8 cellular contexts compared by ENCODE assay signal in genomic region chr21:45152265-45152746, GRCh38.
DNase-seq lines count a peak whose midpoint lies in the region; ATAC-seq and TF ChIP-seq lines count a peak whose summit lies in the region.

No MANE protein-coding gene starts in this region.

- POLR2A ChIA-PET in IMR-90 (lab: Charles Lee; ENCODE audit: unreplicated experiment) = no interaction called here

- no peak overlapping the region for H2BK15ac ChIP-seq in IMR-90 (ENCODE audit: low read depth, low read length)

- peak; percentile 28; the same call in 1 of the 2 replicates for TF ChIP-seq RAD21 in IMR-90 (IDR thresholded peaks at IDR 0.05; ENCODE audit: low read length)

- BruUV-seq in IMR-90 (replicated peaks; lab: Mats Ljungman, UMichigan) = no TSS peak

- H3K4me1 ChIP-seq in IMR-90 (ENCODE audit: control insufficient read depth, insufficient read depth, low read length) = peaks cover 20% of the 10 kb centered on the region

- no peak for TF ChIP-seq POLR2A in IMR-90 (IDR thresholded peaks at IDR 0.05; ENCODE audit: low read depth, low read length)

- no peak overlapping the region for H2BK5ac ChIP-seq in IMR-90 (ENCODE audit: low read depth, low read length, poor library complexity, severe bottlenecking)

- peak overlapping the region; percentile 63 for H3K4me3 Mint-ChIP-seq in natural killer cell treated with Interleukin-12 subunit alpha and Interleukin-12 subunit beta and Interleukin-15 and Interleukin-18, amount 100 ng/mL, for 72 hours
- H3K4me3 Mint-ChIP-seq in stimulated activated naive CD8-positive, alpha-beta T cell treated with anti-CD3 and anti-CD28 coated beads, Interleukin-15, Interleukin-2, amounts not matched to agents 100 ng/mL and 50 ng/mL, for 24 hours = peak overlapping the region; percentile 76

- no peak overlapping the region for H2AK5ac ChIP-seq in IMR-90 (ENCODE audit: low read depth, low read length)

- H3K36me3 ChIP-seq in IMR-90 (ENCODE audit: control insufficient read depth, insufficient read depth, low read length) = peaks cover 51% of the 10 kb centered on the region

- H3K4me2 ChIP-seq in IMR-90 (ENCODE audit: low read depth, low read length) = no peak overlapping the region

- 53% methylated on average over 8 of the region's 24 CpGs; no CpG with 5 or more reads in 1 of the 2 experiments for WGBS in IMR-90 (ENCODE audit: extremely low coverage in 2 of 2, insufficient read length in 1 of 2), 2 experiments

- no peak overlapping the region for H3K9ac ChIP-seq in IMR-90 (ENCODE audit: low read depth, low read length)

- H2BK20ac ChIP-seq in IMR-90 (ENCODE audit: low read depth, low read length) = no peak overlapping the region

- peaks cover 26% of the 10 kb centered on the region for H3K9me1 ChIP-seq in IMR-90 (ENCODE audit: insufficient read depth, low read length)

- H3K27me3 Mint-ChIP-seq in natural killer cell treated with Interleukin-12 subunit alpha and Interleukin-12 subunit beta and Interleukin-15 and Interleukin-18, amount 100 ng/mL, for 72 hours = no peaks in the 10 kb centered on the region
- no peaks in the 10 kb centered on the region for H3K27me3 Mint-ChIP-seq in stimulated activated naive CD8-positive, alpha-beta T cell treated with anti-CD3 and anti-CD28 coated beads, Interleukin-15, Interleukin-2, amounts not matched to agents 100 ng/mL and 50 ng/mL, for 24 hours

- no peak overlapping the region for H3K18ac ChIP-seq in IMR-90 (ENCODE audit: low read depth, low read length)

- no peaks in the 10 kb centered on the region for H3K27me3 ChIP-seq in IMR-90 (ENCODE audit: control insufficient read depth, insufficient read depth, low read length)

- H3K23ac ChIP-seq in IMR-90 (ENCODE audit: low read depth, low read length) = no peak overlapping the region

- peaks cover 41 to 84% of the 10 kb centered on the region in 2 experiments for H3K79me1 ChIP-seq in IMR-90 (ENCODE audit: low read depth in 1 of 2, low read length in 2 of 2)

- no peak overlapping the region for H4K91ac ChIP-seq in IMR-90 (ENCODE audit: insufficient read depth, low read depth, low read length)

- H4K20me1 ChIP-seq in IMR-90 (ENCODE audit: insufficient read depth, low read length) = peaks cover 82% of the 10 kb centered on the region

- in situ Hi-C loops in IMR-90 (cut with MboI; ENCODE audit: low sequenced_read_pairs) = no loop called here

- ATAC-seq in IMR-90 (ENCODE audit: low read depth) (no peak), HG02623 (IDR thresholded peaks at IDR 0.05; ENCODE audit: unreplicated experiment) (no peak)
- ATAC-seq in natural killer cell treated with Interleukin-12 subunit alpha and Interleukin-12 subunit beta and Interleukin-15 and Interleukin-18, amount 100 ng/mL, for 72 hours = peak; percentile 92 to 94

- peak overlapping the region; percentile 14; the same call in 1 of the 2 replicates for H3K4ac ChIP-seq in IMR-90 (ENCODE audit: low read depth, low read length)

- H3K9me3 ChIP-seq in IMR-90 (ENCODE audit: control insufficient read depth, insufficient read depth, low read length) = no peaks in the 10 kb centered on the region

- H3K36me3 Mint-ChIP-seq in natural killer cell treated with Interleukin-12 subunit alpha and Interleukin-12 subunit beta and Interleukin-15 and Interleukin-18, amount 100 ng/mL, for 72 hours = no peaks in the 10 kb centered on the region
- peaks cover 27% of the 10 kb centered on the region for H3K36me3 Mint-ChIP-seq in stimulated activated naive CD8-positive, alpha-beta T cell treated with anti-CD3 and anti-CD28 coated beads, Interleukin-15, Interleukin-2, amounts not matched to agents 100 ng/mL and 50 ng/mL, for 24 hours (ENCODE audit: low read depth)

- H4K5ac ChIP-seq in IMR-90 (ENCODE audit: low read depth, low read length) = no peak overlapping the region

- dilution Hi-C loops in IMR-90 (cut with HindIII; ENCODE audit: low sequenced_read_pairs, unreplicated experiment) = no loop called here

- no peak overlapping the region for H2AK9ac ChIP-seq in IMR-90 (replicated peaks; ENCODE audit: low read depth, low read length, poor library complexity)

- no peak overlapping the region for H3K4me3 ChIP-seq in IMR-90 (ENCODE audit: insufficient read depth, low read depth, low read length)

- 0 out of 2 replicates have a peak, but pooled peaks have one; percentile 6 for TF ChIP-seq CTCF in IMR-90 (conservative IDR thresholded peaks at IDR 0.05; ENCODE audit: low read depth, low read length)

- peaks cover 4% of the 10 kb centered on the region for H3K9me3 Mint-ChIP-seq in natural killer cell treated with Interleukin-12 subunit alpha and Interleukin-12 subunit beta and Interleukin-15 and Interleukin-18, amount 100 ng/mL, for 72 hours
- no peaks in the 10 kb centered on the region for H3K9me3 Mint-ChIP-seq in stimulated activated naive CD8-positive, alpha-beta T cell treated with anti-CD3 and anti-CD28 coated beads, Interleukin-15, Interleukin-2, amounts not matched to agents 100 ng/mL and 50 ng/mL, for 24 hours

- H2AFZ ChIP-seq in IMR-90 (replicated peaks; ENCODE audit: low read length, poor library complexity) = no peak overlapping the region

- H3K4me1 Mint-ChIP-seq in natural killer cell treated with Interleukin-12 subunit alpha and Interleukin-12 subunit beta and Interleukin-15 and Interleukin-18, amount 100 ng/mL, for 72 hours (ENCODE audit: low read depth in 2 of 2) = peaks cover 17% of the 10 kb centered on the region in 2 donors
- H3K4me1 Mint-ChIP-seq in stimulated activated naive CD8-positive, alpha-beta T cell treated with anti-CD3 and anti-CD28 coated beads, Interleukin-15, Interleukin-2, amounts not matched to agents 100 ng/mL and 50 ng/mL, for 24 hours (ENCODE audit: low read depth) = peaks cover 43% of the 10 kb centered on the region

- intact Hi-C loops in IMR-90 (cut with micrococcal nuclease) = no loop called here

- no peak overlapping the region for H2BK120ac ChIP-seq in IMR-90 (ENCODE audit: low read depth, low read length)

- peak overlapping the region; percentile 39 to 44; a peak in 1 of 4 replicates for H4K8ac ChIP-seq in IMR-90 (ENCODE audit: low read depth in 2 of 2, low read length in 2 of 2)

- peak overlapping the region; percentile 8 to 33 for H3K27ac Mint-ChIP-seq in natural killer cell treated with Interleukin-12 subunit alpha and Interleukin-12 subunit beta and Interleukin-15 and Interleukin-18, amount 100 ng/mL, for 72 hours
- H3K27ac Mint-ChIP-seq in stimulated activated naive CD8-positive, alpha-beta T cell treated with anti-CD3 and anti-CD28 coated beads, Interleukin-15, Interleukin-2, amounts not matched to agents 100 ng/mL and 50 ng/mL, for 24 hours = peak overlapping the region; percentile 77

- H3K56ac ChIP-seq in IMR-90 (ENCODE audit: extremely low read depth, insufficient read depth, low read length) = no peak overlapping the region

- CTCF ChIA-PET in IMR-90 (lab: Yijun Ruan, JAX) = no interaction called here

- peak overlapping the region; percentile 8 for H3K14ac ChIP-seq in IMR-90 (replicated peaks; ENCODE audit: low read depth, low read length)

- DNase-seq in IMR-90 = no peak
- peak; percentile 52 for DNase-seq in activated CD4-positive, CD25-positive, alpha-beta regulatory T cell treated with anti-CD3 and anti-CD28 coated beads, Interleukin-2, amount 50 U/mL, for 72 hours
- DNase-seq in dermis blood vessel endothelial cell = peak; percentile 41
- DNase-seq in natural killer cell treated with Interleukin-12 subunit alpha and Interleukin-12 subunit beta and Interleukin-15 and Interleukin-18, amount 100 ng/mL, for 72 hours (ENCODE audit: low spot score) = peak; percentile 72
- no peak for DNase-seq in NCI-H2029 (lab: John Stamatoyannopoulos, UW)
- no peak for DNase-seq in AG20443 (ENCODE audit: low spot score)

- no peak overlapping the region for H3K27ac ChIP-seq in IMR-90 (ENCODE audit: insufficient read depth, low read length)

TF ChIP-seq in IMR-90, 13 proteins besides CTCF, POLR2A, EP300 and RAD21:
- TF ChIP-seq MAFK (IDR thresholded peaks at IDR 0.05; ENCODE audit: low read depth, low read length) = no peak
- no peak for TF ChIP-seq CEBPB (IDR thresholded peaks at IDR 0.05; ENCODE audit: low read depth, low read length)
- TF ChIP-seq USF2 (IDR thresholded peaks at IDR 0.05; ENCODE audit: low read depth, low read length) = no peak
- TF ChIP-seq MXI1 (IDR thresholded peaks at IDR 0.05; ENCODE audit: borderline replicate concordance, low read depth, low read length) = no peak
- no peak for TF ChIP-seq NFE2L2 (IDR thresholded peaks at IDR 0.05; ENCODE audit: low read depth, low read length)
- no peak for TF ChIP-seq RFX5 (IDR thresholded peaks at IDR 0.05; ENCODE audit: low read depth, low read length)

Comparison
In these comparisons a context has a peak if more than half of its experiments do, and no peak if none do; other contexts are left out.
1. ATAC-seq: peak in natural killer cell treated with Interleukin-12 subunit alpha and Interleukin-12 subunit beta and Interleukin-15 and Interleukin-18, amount 100 ng/mL, for 72 hours (2 of 2); none in IMR-90 (single experiment) and HG02623 (single experiment).
2. DNase-seq: peak in activated CD4-positive, CD25-positive, alpha-beta regulatory T cell treated with anti-CD3 and anti-CD28 coated beads, Interleukin-2, amount 50 U/mL, for 72 hours (single experiment), dermis blood vessel endothelial cell (single experiment) and natural killer cell treated with Interleukin-12 subunit alpha and Interleukin-12 subunit beta and Interleukin-15 and Interleukin-18, amount 100 ng/mL, for 72 hours (single experiment); none in IMR-90 (single experiment), NCI-H2029 (single experiment) and AG20443 (single experiment).